In the genomic region with DNA sequence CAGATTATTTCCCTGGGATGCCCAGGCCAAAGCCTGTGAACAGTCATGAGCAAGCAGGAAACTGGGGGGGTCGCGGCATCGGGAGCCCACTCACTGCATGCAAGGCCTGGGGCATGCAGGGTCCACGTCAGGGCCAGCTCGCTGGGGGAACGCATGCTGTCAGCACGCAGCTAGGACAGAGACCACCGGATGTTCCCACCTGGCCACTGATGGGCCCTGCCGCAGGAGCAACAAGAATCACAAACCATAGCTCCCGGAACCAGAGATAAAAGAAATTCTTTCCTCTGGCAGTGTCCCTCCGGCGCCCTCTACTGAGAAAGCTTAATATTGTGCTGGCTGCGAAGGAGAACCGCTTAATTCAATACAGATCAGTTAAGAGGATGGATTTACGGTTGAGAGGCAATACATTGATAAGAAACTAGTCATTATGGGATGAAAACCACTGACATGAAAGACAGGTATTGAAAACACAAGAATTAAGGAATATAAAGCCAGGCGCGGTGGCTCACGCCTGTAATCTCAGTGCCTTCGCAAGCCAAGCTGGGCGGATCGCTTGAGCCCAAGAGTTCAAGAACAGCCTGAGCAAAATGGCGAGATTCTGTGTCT, we compare ENCODE assay signal across 9 cellular contexts. TPM values are rescaled to one million over a fixed set of nuclear protein-coding genes. Genes with fewer than 3 reads are reported as not detected.
DNase-seq lines count a peak whose midpoint lies in the region; ATAC-seq, FAIRE-seq and TF ChIP-seq lines count a peak whose summit lies in the region.
"Had no signal": no experiment of that assay in that cellular context is flagged by ENCODE, and none has a peak within 500 bp of the region (broad histone marks: within the 10 kb centered on the region; RNA-seq: fewer than 3 reads in every experiment).

No MANE protein-coding gene starts in this region.

- H3K4me2 ChIP-seq in K562 (ENCODE audit: insufficient read depth, low read length) = peak overlapping the region; percentile 22; the same call in 1 of the 2 replicates

- no peaks in the 10 kb centered on the region for H3K79me2 ChIP-seq in K562 (ENCODE audit: control insufficient read depth, insufficient read depth, low read length)

- WGBS in K562 (ENCODE audit: insufficient coverage, low coverage, missing lambda C conversion rate) = 30% methylated on average over 22 of the region's 22 CpGs
- WGBS in iPS DF 6.9 (ENCODE audit: insufficient coverage, insufficient read length) = no CpG with 5 or more reads among the region's 22 CpGs
- WGBS in spleen, 5 donors = 19 to 23% (median 21%) methylated on average over 21 to 22 of the region's 22 CpGs

- no TSS peak for BruUV-seq in K562 (replicated peaks; lab: Mats Ljungman, UMichigan)

- POLR2A ChIA-PET in K562 (lab: Yijun Ruan, JAX) = interaction anchor here (0.7 to 1.8 kb wide), 11 partner anchors 9 to 352 kb away, joined by 3 to 8 read pairs (median 3); a partner anchor contains a TSS

- H3K4me3 ChIP-seq in K562 (no peak overlapping the region), iPS DF 6.9 (ENCODE audit: low read length) (no peak overlapping the region), spleen (peak overlapping the region in 4 of 8 donors; percentile 8 to 57 (median 26))

- DNase-seq in NCI-H2029 treated with DMSO at 0.1 percent for 48 hours (lab: John Stamatoyannopoulos, UW) (peak; percentile 24), UCSD-AML1 (lab: John Stamatoyannopoulos, UW; ENCODE audit: unreplicated experiment) (peak; percentile 41), K562 (ENCODE audit: extremely low read depth in 1 of 4, low spot score in 3 of 4) (peak; percentile 43 to 79 (median 56)), iPS DF 6.9 (ENCODE audit: low read depth, low spot score) (peak; percentile 63), spleen (peak; percentile 79), cortex of kidney (lab: John Stamatoyannopoulos, UW) (no peak)

- intact Hi-C loops in K562 (cut with micrococcal nuclease) = loop anchor here (5.0 kb wide), 2 partner anchors 202 to 337 kb away; a partner anchor contains a TSS
- intact Hi-C loops in spleen (cut with DNase I; ENCODE audit: low total_unique reads) = loop anchor here (10.0 kb wide), 1 partner anchor 335 kb away; a partner anchor contains a TSS

- TF ChIP-seq RAD21 in K562 (CRISPR knock-in tag; conservative IDR thresholded peaks at IDR 0.05 in 1 of 2, IDR thresholded peaks at IDR 0.05 in 1 of 2) = peak; percentile 66 to 84

- H3K27me3 ChIP-seq in K562 (ENCODE audit: control insufficient read depth in 2 of 2, insufficient read depth in 2 of 2, low read length in 2 of 2) = no peaks in the 10 kb centered on the region
- H3K27me3 ChIP-seq in iPS DF 6.9 (ENCODE audit: control insufficient read depth, insufficient read depth, low read length) = no peaks in the 10 kb centered on the region
- H3K27me3 ChIP-seq in spleen (replicated peaks in 1 of 7) = peaks cover 0 to 9% (median 0%) of the 10 kb centered on the region in 7 donors

- peak; percentile 91 for FAIRE-seq in K562 (lab: Jason Lieb, UNC)
- FAIRE-seq: frontal cortex had no signal

- peak overlapping the region; percentile 54; the same call in 1 of the 2 replicates for H2AFZ ChIP-seq in K562 (ENCODE audit: low read depth, low read length)

- CTCF ChIA-PET in K562 (lab: Yijun Ruan, JAX; ENCODE audit: low intra/inter-chr PET ratio) = interaction anchor here (0.6 to 2.6 kb wide), 9 partner anchors 21 to 596 kb away, joined by 3 to 18 read pairs (median 5); a partner anchor contains a TSS

- no peaks in the 10 kb centered on the region for H4K20me1 ChIP-seq in K562 (replicated peaks; ENCODE audit: control insufficient read depth, insufficient read depth, low read length)

- H3K9me3 ChIP-seq in K562 (replicated peaks; ENCODE audit: control insufficient read depth, insufficient read depth, low read depth, low read length) = no peaks in the 10 kb centered on the region
- no peaks in the 10 kb centered on the region for H3K9me3 ChIP-seq in iPS DF 6.9 (ENCODE audit: control insufficient read depth, insufficient read depth, low read length)
- no peaks in the 10 kb centered on the region for H3K9me3 ChIP-seq in spleen

- 0 out of 4 replicates have a peak overlapping the region, but pooled peaks of 1 of the 2 experiments have one; percentile 57 for H3K9ac ChIP-seq in K562 (ENCODE audit: insufficient read depth in 1 of 2, low read depth in 2 of 2, low read length in 2 of 2)

- TF ChIP-seq POLR2A in K562 (conservative IDR thresholded peaks at IDR 0.05) (no peak), spleen (IDR thresholded peaks at IDR 0.05) (no peak)

- H3K9me1 ChIP-seq in K562 (ENCODE audit: control insufficient read depth, insufficient read depth, low read length) = no peaks in the 10 kb centered on the region

- H3K36me3 ChIP-seq in K562 (ENCODE audit: control insufficient read depth, insufficient read depth, low read length) = no peaks in the 10 kb centered on the region
- no peaks in the 10 kb centered on the region for H3K36me3 ChIP-seq in iPS DF 6.9 (ENCODE audit: control insufficient read depth, insufficient read depth, low read length)
- no peaks in the 10 kb centered on the region for H3K36me3 ChIP-seq in spleen

- TF ChIP-seq CTCF in GM12801 (IDR thresholded peaks at IDR 0.05; ENCODE audit: extremely low read depth, insufficient read length) = peak; percentile 70
- TF ChIP-seq CTCF in K562 (IDR thresholded peaks at IDR 0.05 in 2 of 3, conservative IDR thresholded peaks at IDR 0.05 in 1 of 3; ENCODE audit: insufficient read depth in 2 of 3, low read depth in 1 of 3, low read length in 3 of 3) = peak; percentile 85 to 95 (median 89)
- TF ChIP-seq CTCF in spleen (IDR thresholded peaks at IDR 0.05 in 8 of 11, conservative IDR thresholded peaks at IDR 0.05 in 3 of 11) = peak; percentile 43 to 75 (median 67)

- peaks cover 6% of the 10 kb centered on the region in 2 experiments; a peak in 4 of 5 replicates for H3K4me1 ChIP-seq in K562 (replicated peaks in 1 of 2; ENCODE audit: control insufficient read depth in 2 of 2, insufficient read depth in 2 of 2, low read length in 2 of 2)
- H3K4me1 ChIP-seq in iPS DF 6.9 (ENCODE audit: control insufficient read depth, insufficient read depth, low read length) = peaks cover 2% of the 10 kb centered on the region
- peaks cover 6 to 9% (median 8%) of the 10 kb centered on the region in 6 donors for H3K4me1 ChIP-seq in spleen

- H3K27ac ChIP-seq in K562 (ENCODE audit: extremely low read depth, low read depth, low read length) = no peak overlapping the region
- H3K27ac ChIP-seq in iPS DF 6.9 (ENCODE audit: low read length) = no peak overlapping the region
- H3K27ac ChIP-seq in spleen = no peak overlapping the region

- 0 out of 2 replicates have a peak, but pooled peaks have one; percentile 44 for TF ChIP-seq EP300 in K562 (IDR thresholded peaks at IDR 0.05; ENCODE audit: low read length)

- in situ Hi-C loops in K562 (cut with MboI) = loop anchor here (5.0 to 10.0 kb wide), 4 partner anchors 162 to 405 kb away; a partner anchor contains a TSS

- ATAC-seq in K562 (peak; percentile 80), GM19324 (IDR thresholded peaks at IDR 0.05; ENCODE audit: low FRiP score, unreplicated experiment) (no peak)

RNA-seq across cellular contexts. Expression of a gene that starts 32.6 kb away (rescaled TPM):
- not detected in 2 replicates for total RNA-seq in K562 (2011; cell fraction: chromatin; rRNA removed; ENCODE audit: low replicate concordance)
- not detected in 2 replicates for total RNA-seq in K562 (2011; cell fraction: nucleolus; rRNA removed)
- total RNA-seq in K562 (2011; cell fraction: nucleoplasm; rRNA removed) = not detected in 2 replicates
- total RNA-seq in K562 (2014; rRNA removed) (not detected in 2 replicates), K562 (2014; rRNA removed; fragmentation: Illumina TruSeq; extraction: Trizol) (not detected in 2 replicates), K562 (2015; rRNA removed; fragmentation: Illumina TruSeq; extraction: Trizol) (not detected in 2 replicates), K562 (2021) (not detected in 2 replicates), spleen (not detected)
- polyA plus RNA-seq in K562 (2011; rRNA removed) (not detected in 2 replicates), K562 (2014; fragmentation: Illumina TruSeq; extraction: Trizol) (not detected in 2 replicates), K562 (2014; fragmentation: Nextera tagmentation; extraction: Ambion mirVana) (not detected), K562 (2014; rRNA removed) (not detected in 2 replicates), spleen (not detected)
- polyA plus RNA-seq in K562 (2011; cell fraction: cytosol; rRNA removed) = not detected in 2 replicates
- not detected in 2 replicates for polyA plus RNA-seq in K562 (2011; cell fraction: nucleus; rRNA removed)
- polyA plus RNA-seq in K562 (2012) = not detected in 2 replicates
- polyA minus RNA-seq in K562 (2011; rRNA and poly(A)+ RNA removed) = not detected in 2 replicates
- polyA minus RNA-seq in K562 (2011; cell fraction: cytosol; rRNA and poly(A)+ RNA removed) = not detected in 2 replicates
- polyA minus RNA-seq in K562 (2011; cell fraction: nucleus; rRNA and poly(A)+ RNA removed) = not detected in 2 replicates
- total RNA-seq: frontal cortex had no signal

RNA-seq across cellular contexts. Expression of a gene that starts 34.8 kb away (rescaled TPM):
- 0.49 TPM in 1 of 2 replicates, not detected in the other for total RNA-seq in K562 (2011; cell fraction: chromatin; rRNA removed; ENCODE audit: low replicate concordance)
- 0.39 and 1.2 TPM in 2 replicates for total RNA-seq in K562 (2011; cell fraction: nucleolus; rRNA removed)
- total RNA-seq in K562 (2011; cell fraction: nucleoplasm; rRNA removed) = 0.53 TPM in 1 of 2 replicates, not detected in the other
- total RNA-seq in K562 (2014; rRNA removed) = not detected in 2 replicates
- not detected in 2 replicates for total RNA-seq in K562 (2014; rRNA removed; fragmentation: Illumina TruSeq; extraction: Trizol)
- total RNA-seq in K562 (2015; rRNA removed; fragmentation: Illumina TruSeq; extraction: Trizol) = not detected in 2 replicates
- not detected in 2 replicates for total RNA-seq in K562 (2021)
- polyA plus RNA-seq in K562 (2011; rRNA removed) = 0.14 TPM in 1 of 2 replicates, not detected in the other
- 0.10 TPM in 1 of 2 replicates, not detected in the other for polyA plus RNA-seq in K562 (2011; cell fraction: cytosol; rRNA removed)
- 0.39 and 0.75 TPM in 2 replicates for polyA plus RNA-seq in K562 (2011; cell fraction: nucleus; rRNA removed)
- polyA plus RNA-seq in K562 (2012) = 0.14 and 0.34 TPM in 2 replicates
- polyA plus RNA-seq in K562 (2014; fragmentation: Illumina TruSeq; extraction: Trizol) = not detected in 2 replicates
- polyA plus RNA-seq in K562 (2014; fragmentation: Nextera tagmentation; extraction: Ambion mirVana) = under 1 TPM in 1 of 2 experiments, not detected in 1; 0.11 TPM
- 0.27 TPM in 1 of 2 replicates, not detected in the other for polyA plus RNA-seq in K562 (2014; rRNA removed)
- polyA minus RNA-seq in K562 (2011; rRNA and poly(A)+ RNA removed) = not detected in 2 replicates
- polyA minus RNA-seq in K562 (2011; cell fraction: cytosol; rRNA and poly(A)+ RNA removed) = not detected in 2 replicates
- not detected in 2 replicates for polyA minus RNA-seq in K562 (2011; cell fraction: nucleus; rRNA and poly(A)+ RNA removed)
- total RNA-seq in spleen = 1 to 10 TPM in 2 of 7 donors, under 1 TPM in 2, not detected in 3; 0.76 to 3.4 (median 1.1) TPM
- polyA plus RNA-seq in spleen = under 1 TPM; 0.11 to 0.70 (median 0.21) TPM
- total RNA-seq: frontal cortex had no signal

RNA-seq across cellular contexts. Expression of a gene that starts 40.5 kb away (rescaled TPM):
- total RNA-seq in K562 (2011; cell fraction: chromatin; rRNA removed; ENCODE audit: low replicate concordance) = not detected in 2 replicates
- not detected in 2 replicates for total RNA-seq in K562 (2011; cell fraction: nucleolus; rRNA removed)
- total RNA-seq in K562 (2011; cell fraction: nucleoplasm; rRNA removed) = not detected in 2 replicates
- total RNA-seq in K562 (2014; rRNA removed) = not detected in 2 replicates
- not detected in 2 replicates for total RNA-seq in K562 (2014; rRNA removed; fragmentation: Illumina TruSeq; extraction: Trizol)
- total RNA-seq in K562 (2015; rRNA removed; fragmentation: Illumina TruSeq; extraction: Trizol) = not detected in 2 replicates
- total RNA-seq in K562 (2021) = not detected in 2 replicates
- polyA plus RNA-seq in K562 (2011; rRNA removed) = not detected in 2 replicates
- not detected in 2 replicates for polyA plus RNA-seq in K562 (2011; cell fraction: cytosol; rRNA removed)
- not detected in 2 replicates for polyA plus RNA-seq in K562 (2011; cell fraction: nucleus; rRNA removed)
- polyA plus RNA-seq in K562 (2012) = not detected in 2 replicates
- polyA plus RNA-seq in K562 (2014; fragmentation: Illumina TruSeq; extraction: Trizol) = not detected in 2 replicates
- not detected for polyA plus RNA-seq in K562 (2014; fragmentation: Nextera tagmentation; extraction: Ambion mirVana)
- polyA plus RNA-seq in K562 (2014; rRNA removed) = not detected in 2 replicates
- polyA minus RNA-seq in K562 (2011; rRNA and poly(A)+ RNA removed) = not detected in 2 replicates
- not detected in 2 replicates for polyA minus RNA-seq in K562 (2011; cell fraction: cytosol; rRNA and poly(A)+ RNA removed)
- polyA minus RNA-seq in K562 (2011; cell fraction: nucleus; rRNA and poly(A)+ RNA removed) = not detected in 2 replicates
- total RNA-seq in spleen = not detected
- polyA plus RNA-seq in spleen = not detected
- total RNA-seq: frontal cortex had no signal

RNA-seq across cellular contexts. Expression of a gene that starts 59.1 kb away (rescaled TPM):
- total RNA-seq in K562 (2011; cell fraction: chromatin; rRNA removed; ENCODE audit: low replicate concordance) = not detected in 2 replicates
- not detected in 2 replicates for total RNA-seq in K562 (2011; cell fraction: nucleolus; rRNA removed)
- not detected in 2 replicates for total RNA-seq in K562 (2011; cell fraction: nucleoplasm; rRNA removed)
- total RNA-seq in K562 (2014; rRNA removed) = not detected in 2 replicates
- total RNA-seq in K562 (2014; rRNA removed; fragmentation: Illumina TruSeq; extraction: Trizol) = not detected in 2 replicates
- total RNA-seq in K562 (2015; rRNA removed; fragmentation: Illumina TruSeq; extraction: Trizol) = not detected in 2 replicates
- total RNA-seq in K562 (2021) = not detected in 2 replicates
- polyA plus RNA-seq in K562 (2011; rRNA removed) = not detected in 2 replicates
- not detected in 2 replicates for polyA plus RNA-seq in K562 (2011; cell fraction: cytosol; rRNA removed)
- polyA plus RNA-seq in K562 (2011; cell fraction: nucleus; rRNA removed) = not detected in 2 replicates
- 0.07 TPM in 1 of 2 replicates, not detected in the other for polyA plus RNA-seq in K562 (2012)
- polyA plus RNA-seq in K562 (2014; fragmentation: Illumina TruSeq; extraction: Trizol) = not detected in 2 replicates
- not detected for polyA plus RNA-seq in K562 (2014; fragmentation: Nextera tagmentation; extraction: Ambion mirVana)
- polyA plus RNA-seq in K562 (2014; rRNA removed) = not detected in 2 replicates
- polyA minus RNA-seq in K562 (2011; rRNA and poly(A)+ RNA removed) = not detected in 2 replicates
- not detected in 2 replicates for polyA minus RNA-seq in K562 (2011; cell fraction: cytosol; rRNA and poly(A)+ RNA removed)
- not detected in 2 replicates for polyA minus RNA-seq in K562 (2011; cell fraction: nucleus; rRNA and poly(A)+ RNA removed)
- total RNA-seq in spleen = not detected
- polyA plus RNA-seq in spleen = not detected
- total RNA-seq: frontal cortex had no signal
